In genomic region chr2:25587361-25587760, GRCh38 we compare ENCODE assay signal across 9 cellular contexts.
DNase-seq lines count a peak whose midpoint lies in the region; ATAC-seq and TF ChIP-seq lines count a peak whose summit lies in the region.
"Had no signal": no experiment of that assay in that cellular context is flagged by ENCODE, and none has a peak within 500 bp of the region (broad histone marks: within the 10 kb centered on the region; RNA-seq: fewer than 3 reads in every experiment).

No MANE protein-coding gene starts in this region.

- TF ChIP-seq CTCF in foreskin keratinocyte (conservative IDR thresholded peaks at IDR 0.05) (no peak), esophagus muscularis mucosa (IDR thresholded peaks at IDR 0.05) (no peak)

- no peaks in the 10 kb centered on the region for H3K36me3 ChIP-seq in esophagus muscularis mucosa

- TF ChIP-seq EP300 in esophagus muscularis mucosa (IDR thresholded peaks at IDR 0.05), result no peak

- TF ChIP-seq POLR2A in esophagus muscularis mucosa (IDR thresholded peaks at IDR 0.05; ENCODE audit: low read depth), result no peak

- ATAC-seq in SK-N-SH treated with all-trans-retinoic acid at 6 μM for 48 hours (peak; percentile 81), foreskin keratinocyte (peak; percentile 41)

- H3K4me3 ChIP-seq in esophagus muscularis mucosa, result no peak overlapping the region

- H3K27ac ChIP-seq in foreskin keratinocyte (no peak overlapping the region), esophagus muscularis mucosa (replicated peaks in 1 of 4) (no peak overlapping the region)

- WGBS in esophagus muscularis mucosa, result 78% methylated on average over 4 of the region's 4 CpGs

- H3K9me3 ChIP-seq in esophagus muscularis mucosa, result no peaks in the 10 kb centered on the region

- H3K4me1 ChIP-seq in foreskin keratinocyte, result no peaks in the 10 kb centered on the region
- no peaks in the 10 kb centered on the region for H3K4me1 ChIP-seq in esophagus muscularis mucosa

- H3K27me3 ChIP-seq in foreskin keratinocyte (no peaks in the 10 kb centered on the region), esophagus muscularis mucosa (no peaks in the 10 kb centered on the region)

- DNase-seq in stimulated activated CD4-positive, alpha-beta T cell treated with anti-CD3 and anti-CD28 coated beads, Interleukin-15, amount 100 ng/mL, for 24 hours, result peak; percentile 29
- DNase-seq in stimulated activated CD4-positive, alpha-beta T cell treated with anti-CD3 and anti-CD28 coated beads, Interleukin-4, amount 100 ng/mL, for 1 hour, result no peak
- DNase-seq in foreskin keratinocyte, result peak in 1 of 2 donors; percentile 16
- DNase-seq in RKO (ENCODE audit: low spot score), result no peak
- DNase-seq in NCI-H1694 treated with DMSO at 0.1 percent for 48 hours (lab: John Stamatoyannopoulos, UW), result no peak
- no peak for DNase-seq in central memory CD4-positive, alpha-beta T cell
- DNase-seq in esophagus muscularis mucosa (ENCODE audit: extremely low spot score), result no peak
- DNase-seq: naive B cell had no signal

- intact Hi-C loops in esophagus muscularis mucosa (cut with DNase I), result no loop called here

TF ChIP-seq in SK-N-SH treated with all-trans-retinoic acid at 6 μM for 48 hours, 23 proteins besides CTCF, POLR2A, EP300 and RAD21:
- TF ChIP-seq PPARA (CRISPR knock-in tag; IDR thresholded peaks at IDR 0.05; ENCODE audit: borderline replicate concordance) (no peak), PATZ1 (CRISPR knock-in tag; IDR thresholded peaks at IDR 0.05; ENCODE audit: borderline replicate concordance) (no peak), POU6F1 (CRISPR knock-in tag; IDR thresholded peaks at IDR 0.05; ENCODE audit: borderline replicate concordance, low read depth) (no peak), ZFP30 (CRISPR knock-in tag; IDR thresholded peaks at IDR 0.05) (no peak), ARNTL (CRISPR knock-in tag; IDR thresholded peaks at IDR 0.05; ENCODE audit: borderline replicate concordance, low read depth) (no peak), ZNF565 (CRISPR knock-in tag; conservative IDR thresholded peaks at IDR 0.05; ENCODE audit: low read depth) (no peak), ZC3H10 (CRISPR knock-in tag; IDR thresholded peaks at IDR 0.05) (no peak), CREB5 (CRISPR knock-in tag; IDR thresholded peaks at IDR 0.05; ENCODE audit: low read depth) (no peak), ISL1 (CRISPR knock-in tag; IDR thresholded peaks at IDR 0.05) (no peak), SNAI2 (CRISPR knock-in tag; IDR thresholded peaks at IDR 0.05) (no peak), TSHZ2 (CRISPR knock-in tag; IDR thresholded peaks at IDR 0.05) (no peak), CSRNP3 (CRISPR knock-in tag; IDR thresholded peaks at IDR 0.05) (no peak), RARB (CRISPR knock-in tag; IDR thresholded peaks at IDR 0.05) (no peak), CSDC2 (CRISPR knock-in tag; IDR thresholded peaks at IDR 0.05) (no peak), OSR1 (CRISPR knock-in tag; IDR thresholded peaks at IDR 0.05) (no peak), ZFP3 (CRISPR knock-in tag; IDR thresholded peaks at IDR 0.05) (no peak), TCF4 (CRISPR knock-in tag; IDR thresholded peaks at IDR 0.05; ENCODE audit: borderline replicate concordance) (no peak)
